In the genomic region with DNA sequence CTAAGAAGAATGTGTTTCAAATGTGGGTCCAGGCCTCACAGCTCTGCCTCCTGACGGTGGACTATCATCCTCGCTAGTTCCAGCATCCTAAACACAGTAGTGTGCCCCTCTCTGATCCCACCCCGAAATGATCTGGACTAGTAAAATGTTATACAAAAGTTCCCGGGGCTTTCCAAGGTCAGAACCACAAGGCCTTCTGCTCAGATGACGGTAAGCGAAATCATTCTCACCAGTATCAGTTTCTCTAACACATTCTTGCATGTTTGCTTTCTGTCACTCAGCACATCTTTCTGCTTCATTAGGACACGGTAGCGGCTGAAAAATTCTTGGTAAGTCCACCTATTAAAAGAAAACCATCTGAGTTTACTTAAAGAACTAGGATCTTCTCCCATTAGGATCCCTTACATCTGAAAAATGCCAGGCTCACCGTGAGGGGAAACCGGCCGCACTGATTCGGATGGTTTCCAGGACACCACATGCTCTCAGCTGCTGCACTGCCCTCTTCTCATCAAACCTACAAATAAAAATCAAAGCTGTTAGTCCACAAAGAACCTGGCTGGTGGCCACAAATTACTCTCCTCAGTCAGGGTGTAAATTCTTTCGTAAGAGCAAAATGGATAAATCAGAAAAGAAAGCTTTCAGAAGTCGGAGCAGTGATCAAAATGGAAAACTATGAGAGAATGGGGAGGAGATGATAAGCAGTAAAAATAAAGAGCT, we compare ENCODE assay signal across 10 cellular contexts.
DNase-seq lines count a peak whose midpoint lies in the region; ATAC-seq and TF ChIP-seq lines count a peak whose summit lies in the region.
"Had no signal": no experiment of that assay in that cellular context is flagged by ENCODE, and none has a peak within 500 bp of the region (broad histone marks: within the 10 kb centered on the region; RNA-seq: fewer than 3 reads in every experiment).

No MANE protein-coding gene starts in this region.

- H3K9me3 Mint-ChIP-seq in CD4-positive, CD25-positive, alpha-beta regulatory T cell, result no peaks in the 10 kb centered on the region
- no peaks in the 10 kb centered on the region for H3K9me3 Mint-ChIP-seq in neural progenitor cell

- H3K79me2 ChIP-seq in neural progenitor cell (ENCODE audit: low read depth), result no peaks in the 10 kb centered on the region

- no peak for TF ChIP-seq CTCF in neural progenitor cell (IDR thresholded peaks at IDR 0.05)

- DNase-seq in CD4-positive, CD25-positive, alpha-beta regulatory T cell, result peak in 1 of 3 donors; percentile 13
- no peak for DNase-seq in NCI-H2107 treated with DMSO at 0.1 percent for 48 hours (lab: John Stamatoyannopoulos, UW; ENCODE audit: unreplicated experiment)
- DNase-seq in neural progenitor cell (ENCODE audit: low spot score), result no peak
- DNase-seq in MG63, result no peak
- DNase-seq in NCI-H82 treated with DMSO at 0.1 percent for 48 hours (lab: John Stamatoyannopoulos, UW; ENCODE audit: unreplicated experiment), result no peak
- DNase-seq: NCI-H226 had no signal

- peaks cover 0 to 11% (median 1%) of the 10 kb centered on the region in 4 donors for H3K4me1 Mint-ChIP-seq in CD4-positive, CD25-positive, alpha-beta regulatory T cell
- H3K4me1 Mint-ChIP-seq in neural progenitor cell, result no peaks in the 10 kb centered on the region

- H3K4me1 ChIP-seq in CD4-positive, CD25-positive, alpha-beta regulatory T cell (ENCODE audit: control insufficient read depth, insufficient read depth, low read length, poor library complexity, severe bottlenecking), result no peaks in the 10 kb centered on the region
- no peaks in the 10 kb centered on the region for H3K4me1 ChIP-seq in neural progenitor cell

- H4K20me1 ChIP-seq in neural progenitor cell (ENCODE audit: low read depth), result no peaks in the 10 kb centered on the region

- no peak overlapping the region for H3K9ac ChIP-seq in neural progenitor cell

- no peaks in the 10 kb centered on the region for H3K9me3 ChIP-seq in CD4-positive, CD25-positive, alpha-beta regulatory T cell (ENCODE audit: control insufficient read depth in 2 of 2, low read length in 2 of 2)
- no peaks in the 10 kb centered on the region for H3K9me3 ChIP-seq in neural progenitor cell (ENCODE audit: low read depth)
- H3K9me3 ChIP-seq in MG63, result no peaks in the 10 kb centered on the region; the same call in 1 of the 2 replicates

- H3F3A ChIP-seq in neural progenitor cell (ENCODE audit: low read depth), result no peaks in the 10 kb centered on the region

- H3K27ac ChIP-seq in CD4-positive, CD25-positive, alpha-beta regulatory T cell (ENCODE audit: insufficient read depth, low read length, poor library complexity, severe bottlenecking), result no peak overlapping the region
- no peak overlapping the region for H3K27ac ChIP-seq in neural progenitor cell
- H3K27ac ChIP-seq: VCaP had no signal

- no peak overlapping the region for H2AFZ ChIP-seq in neural progenitor cell (replicated peaks)

- no peaks in the 10 kb centered on the region for H3K27me3 ChIP-seq in CD4-positive, CD25-positive, alpha-beta regulatory T cell (ENCODE audit: control insufficient read depth, insufficient read depth, low read length)
- H3K27me3 ChIP-seq in neural progenitor cell, result no peaks in the 10 kb centered on the region
- no peaks in the 10 kb centered on the region for H3K27me3 ChIP-seq in MG63

- no peak for ATAC-seq in CD4-positive, CD25-positive, alpha-beta regulatory T cell (ENCODE audit: low read depth in 2 of 2)
- ATAC-seq in GM18867 (IDR thresholded peaks at IDR 0.05; ENCODE audit: unreplicated experiment) (peak; percentile 66), HG02610 (IDR thresholded peaks at IDR 0.05; ENCODE audit: unreplicated experiment) (peak; percentile 62), HG03575 (IDR thresholded peaks at IDR 0.05; ENCODE audit: extremely low read depth, insufficient number of reproducible peaks, low FRiP score, unreplicated experiment) (peak; percentile 52)

- peak overlapping the region in 1 of 4 donors; percentile 51 for H3K4me3 Mint-ChIP-seq in CD4-positive, CD25-positive, alpha-beta regulatory T cell
- H3K4me3 Mint-ChIP-seq in neural progenitor cell, result no peak overlapping the region

- H3K4me3 ChIP-seq in CD4-positive, CD25-positive, alpha-beta regulatory T cell (ENCODE audit: low read depth, low read length), result no peak overlapping the region
- H3K4me3 ChIP-seq in neural progenitor cell (no peak overlapping the region), MG63 (no peak overlapping the region)

- peak overlapping the region; percentile 20 to 76 (median 76) for H3K27ac Mint-ChIP-seq in CD4-positive, CD25-positive, alpha-beta regulatory T cell
- H3K27ac Mint-ChIP-seq in neural progenitor cell, result no peak overlapping the region

- H3K36me3 ChIP-seq in CD4-positive, CD25-positive, alpha-beta regulatory T cell (ENCODE audit: control insufficient read depth, insufficient read depth, low read length), result peaks cover 72% of the 10 kb centered on the region
- H3K36me3 ChIP-seq in neural progenitor cell, result peaks cover 4% of the 10 kb centered on the region
- H3K36me3 ChIP-seq in MG63, result no peaks in the 10 kb centered on the region

- peaks cover 44% of the 10 kb centered on the region for H3K36me3 Mint-ChIP-seq in CD4-positive, CD25-positive, alpha-beta regulatory T cell
- peaks cover 35% of the 10 kb centered on the region for H3K36me3 Mint-ChIP-seq in neural progenitor cell

- H3K27me3 Mint-ChIP-seq in CD4-positive, CD25-positive, alpha-beta regulatory T cell, result no peaks in the 10 kb centered on the region
- peaks cover 2% of the 10 kb centered on the region for H3K27me3 Mint-ChIP-seq in neural progenitor cell (ENCODE audit: insufficient read depth, low read depth)

- H3K4me2 ChIP-seq in neural progenitor cell, result no peak overlapping the region

Comparison
In these comparisons a context has a peak if more than half of its experiments do, and no peak if none do; other contexts are left out.
1. ATAC-seq: peak in GM18867 (single experiment), HG02610 (single experiment) and HG03575 (single experiment); none in CD4-positive, CD25-positive, alpha-beta regulatory T cell (0 of 2).